ENCODE assay signal across 1 cellular context in the genomic region with DNA sequence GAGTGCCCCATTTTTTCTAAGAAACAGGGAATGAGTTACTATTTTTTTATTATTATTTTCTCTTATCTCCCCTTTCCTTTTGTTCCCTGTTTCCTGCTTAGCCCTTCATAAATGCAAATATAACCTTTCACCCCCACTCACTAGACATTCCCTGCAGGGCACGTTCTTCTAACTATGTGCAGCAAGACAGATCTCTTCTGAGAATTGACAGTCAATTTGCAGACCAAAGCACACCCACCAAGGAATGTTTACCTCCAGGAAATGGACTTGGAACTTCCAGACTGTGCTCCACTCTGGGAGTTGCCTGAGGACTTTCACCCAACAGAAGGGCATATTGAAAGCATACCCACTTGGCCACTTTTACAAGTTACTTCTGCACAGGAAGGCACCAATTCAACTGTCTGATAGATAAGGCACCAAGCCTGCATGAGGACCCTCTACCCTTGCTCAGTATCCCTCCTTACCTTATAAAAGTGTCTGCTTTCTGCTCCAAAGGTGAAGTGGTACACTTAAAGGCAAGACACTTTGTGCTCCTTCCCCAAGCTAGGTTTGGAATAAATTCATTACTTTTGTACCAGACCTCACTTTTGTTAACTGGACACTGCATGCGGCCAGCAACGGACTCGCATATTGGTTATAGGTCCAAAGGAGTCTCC.
TF ChIP-seq lines count a peak whose summit lies in the region.

No MANE protein-coding gene starts in this region.

TF ChIP-seq in liver, 16 proteins besides CTCF, POLR2A, EP300 and RAD21 (continued from another document):
- TF ChIP-seq, protein P1, sequence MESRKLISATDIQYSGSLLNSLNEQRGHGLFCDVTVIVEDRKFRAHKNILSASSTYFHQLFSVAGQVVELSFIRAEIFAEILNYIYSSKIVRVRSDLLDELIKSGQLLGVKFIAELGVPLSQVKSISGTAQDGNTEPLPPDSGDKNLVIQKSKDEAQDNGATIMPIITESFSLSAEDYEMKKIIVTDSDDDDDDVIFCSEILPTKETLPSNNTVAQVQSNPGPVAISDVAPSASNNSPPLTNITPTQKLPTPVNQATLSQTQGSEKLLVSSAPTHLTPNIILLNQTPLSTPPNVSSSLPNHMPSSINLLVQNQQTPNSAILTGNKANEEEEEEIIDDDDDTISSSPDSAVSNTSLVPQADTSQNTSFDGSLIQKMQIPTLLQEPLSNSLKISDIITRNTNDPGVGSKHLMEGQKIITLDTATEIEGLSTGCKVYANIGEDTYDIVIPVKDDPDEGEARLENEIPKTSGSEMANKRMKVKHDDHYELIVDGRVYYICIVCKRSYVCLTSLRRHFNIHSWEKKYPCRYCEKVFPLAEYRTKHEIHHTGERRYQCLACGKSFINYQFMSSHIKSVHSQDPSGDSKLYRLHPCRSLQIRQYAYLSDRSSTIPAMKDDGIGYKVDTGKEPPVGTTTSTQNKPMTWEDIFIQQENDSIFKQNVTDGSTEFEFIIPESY (IDR thresholded peaks at IDR 0.05): no peak
TF ChIP-seq in liver: peak in this region for 5.
